ENCODE assay signal across 19 cellular contexts in genomic region chr4:113832795-113833194, GRCh38.
"Had no signal": no experiment of that assay in that cellular context is flagged by ENCODE, and none has a peak within 500 bp of the region (broad histone marks: within the 10 kb centered on the region; RNA-seq: fewer than 3 reads in every experiment).

No MANE protein-coding gene starts in this region.

- H3K27me3 ChIP-seq: esophagus squamous epithelium, gastroesophageal sphincter, right lobe of liver, tibial nerve had no signal

- H3K27me3 Mint-ChIP-seq: activated CD4-positive, alpha-beta memory T cell treated with anti-CD3 and anti-CD28 coated beads for 36 hours; activated naive CD4-positive, alpha-beta T cell treated with anti-CD3 and anti-CD28 coated beads, Interleukin-2, amount 10 ng/mL, durations not matched to agents 7 days and 5 days had no signal

- H3K9me3 Mint-ChIP-seq: activated CD4-positive, alpha-beta memory T cell treated with anti-CD3 and anti-CD28 coated beads for 36 hours; activated naive CD4-positive, alpha-beta T cell treated with anti-CD3 and anti-CD28 coated beads, Interleukin-2, amount 10 ng/mL, durations not matched to agents 7 days and 5 days; endodermal cell; stimulated activated effector memory CD8-positive, alpha-beta T cell treated with anti-CD3 and anti-CD28 coated beads, Interleukin-12 subunit alpha, Interleukin-12 subunit beta, amount 100 ng/mL, for 72 hours had no signal

- ATAC-seq: activated T-cell treated with anti-CD3 and anti-CD28 coated beads, Interleukin-2, amount 50 U/mL, for 72 hours; gastroesophageal sphincter; right lobe of liver; stimulated activated effector memory CD8-positive, alpha-beta T cell treated with anti-CD3 and anti-CD28 coated beads, Interleukin-12 subunit alpha, Interleukin-12 subunit beta, amount 100 ng/mL, for 72 hours; stimulated activated naive CD8-positive, alpha-beta T cell treated with anti-CD3 and anti-CD28 coated beads, Interleukin-15, amount 100 ng/mL, for 72 hours had no signal

- H3K27ac ChIP-seq: coronary artery, esophagus squamous epithelium, gastroesophageal sphincter, right lobe of liver, tibial nerve had no signal

- H3K4me1 ChIP-seq: gastroesophageal sphincter, right lobe of liver had no signal

- H3K36me3 ChIP-seq: esophagus squamous epithelium, gastroesophageal sphincter, right lobe of liver, tibial nerve had no signal

- H3K27ac Mint-ChIP-seq: activated CD4-positive, alpha-beta memory T cell treated with anti-CD3 and anti-CD28 coated beads for 36 hours; activated naive CD4-positive, alpha-beta T cell treated with anti-CD3 and anti-CD28 coated beads, Interleukin-2, amount 10 ng/mL, durations not matched to agents 7 days and 5 days; activated T-cell treated with anti-CD3 and anti-CD28 coated beads, Interleukin-2, amount 50 U/mL, for 72 hours; endodermal cell; stimulated activated effector memory CD8-positive, alpha-beta T cell treated with anti-CD3 and anti-CD28 coated beads, Interleukin-12 subunit alpha, Interleukin-12 subunit beta, amount 100 ng/mL, for 72 hours; stimulated activated naive CD8-positive, alpha-beta T cell treated with anti-CD3 and anti-CD28 coated beads, Interleukin-15, amount 100 ng/mL, for 72 hours had no signal

- DNase-seq: activated CD4-positive, alpha-beta memory T cell treated with anti-CD3 and anti-CD28 coated beads for 36 hours; activated CD4-positive, alpha-beta T cell treated with anti-CD3 and anti-CD28 coated beads for 48 hours; activated effector memory CD4-positive, alpha-beta T cell treated with Interleukin-2 at 50 U/mL for 16 hours; activated naive CD4-positive, alpha-beta T cell treated with anti-CD3 and anti-CD28 coated beads, Interleukin-2, amount 10 ng/mL, durations not matched to agents 7 days and 5 days; activated T-cell treated with anti-CD3 and anti-CD28 coated beads, Interleukin-2, amount 50 U/mL, for 72 hours; amygdala; cerebellar nuclear complex; endodermal cell; esophagus squamous epithelium; head of caudate nucleus; nucleus accumbens; right lobe of liver; small intestine; stimulated activated CD4-positive, alpha-beta T cell treated with anti-CD3 and anti-CD28 coated beads, Interleukin-2, amount 100 ng/mL, for 24 hours; stimulated activated naive CD8-positive, alpha-beta T cell treated with anti-CD3 and anti-CD28 coated beads, Interleukin-15, amount 100 ng/mL, for 72 hours had no signal

- H3K9me3 ChIP-seq: esophagus squamous epithelium, gastroesophageal sphincter, right lobe of liver, tibial nerve had no signal

- H3K4me3 ChIP-seq: coronary artery, esophagus squamous epithelium, gastroesophageal sphincter, right lobe of liver, tibial nerve had no signal

- H3K4me1 Mint-ChIP-seq: activated naive CD4-positive, alpha-beta T cell treated with anti-CD3 and anti-CD28 coated beads, Interleukin-2, amount 10 ng/mL, durations not matched to agents 7 days and 5 days; stimulated activated effector memory CD8-positive, alpha-beta T cell treated with anti-CD3 and anti-CD28 coated beads, Interleukin-12 subunit alpha, Interleukin-12 subunit beta, amount 100 ng/mL, for 72 hours had no signal

- H3K4me3 Mint-ChIP-seq: activated CD4-positive, alpha-beta memory T cell treated with anti-CD3 and anti-CD28 coated beads for 36 hours; activated naive CD4-positive, alpha-beta T cell treated with anti-CD3 and anti-CD28 coated beads, Interleukin-2, amount 10 ng/mL, durations not matched to agents 7 days and 5 days; activated T-cell treated with anti-CD3 and anti-CD28 coated beads, Interleukin-2, amount 50 U/mL, for 72 hours; endodermal cell; stimulated activated effector memory CD8-positive, alpha-beta T cell treated with anti-CD3 and anti-CD28 coated beads, Interleukin-12 subunit alpha, Interleukin-12 subunit beta, amount 100 ng/mL, for 72 hours; stimulated activated naive CD8-positive, alpha-beta T cell treated with anti-CD3 and anti-CD28 coated beads, Interleukin-15, amount 100 ng/mL, for 72 hours had no signal
